In the genomic region with DNA sequence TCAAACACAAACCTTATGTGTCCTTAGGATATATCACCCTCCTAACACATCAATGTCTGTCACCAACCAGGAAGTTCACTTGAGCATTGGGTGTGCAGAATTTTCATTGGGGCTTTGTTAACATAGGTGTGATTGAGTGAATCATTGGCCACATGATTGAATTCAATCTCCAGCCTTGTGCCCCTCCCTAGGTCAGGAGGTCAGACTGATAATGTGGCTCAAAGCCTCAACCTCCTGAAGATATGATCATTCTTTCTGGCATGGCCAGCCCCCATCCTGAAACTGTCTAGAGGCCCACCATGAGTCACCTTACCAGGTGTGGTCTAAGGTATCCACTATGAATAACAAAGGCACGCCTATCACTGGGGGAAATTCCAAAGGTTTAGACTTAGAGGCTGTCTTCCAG, we compare ENCODE assay signal across 11 cellular contexts.
A peak's percentile ranks its signal among the peaks of the same experiment; 100 is the strongest.
DNase-seq lines count a peak whose midpoint lies in the region; ATAC-seq and TF ChIP-seq lines count a peak whose summit lies in the region.
"Had no signal": no experiment of that assay in that cellular context is flagged by ENCODE, and none has a peak within 500 bp of the region (broad histone marks: within the 10 kb centered on the region; RNA-seq: fewer than 3 reads in every experiment).

No MANE protein-coding gene starts in this region.

- H3K36me3 ChIP-seq in GM23338 (ENCODE audit: insufficient read depth) (no peaks in the 10 kb centered on the region; the same call in 1 of the 2 replicates), duodenal mucosa (ENCODE audit: control insufficient read depth in 1 of 2, insufficient read depth in 2 of 2, low read length in 2 of 2) (peaks cover 9 to 26% of the 10 kb centered on the region in 2 donors)

- peaks cover 50% of the 10 kb centered on the region for H3K4me1 Mint-ChIP-seq in GM23338
- peaks cover 6% of the 10 kb centered on the region for H3K4me1 Mint-ChIP-seq in osteocyte (ENCODE audit: unreplicated experiment)

- no peak overlapping the region for H3K9ac ChIP-seq in duodenal mucosa (ENCODE audit: low read depth in 1 of 2, low read length in 2 of 2)

- H3K9me3 ChIP-seq in duodenal mucosa (ENCODE audit: control insufficient read depth in 1 of 2, low read length in 2 of 2) = no peaks in the 10 kb centered on the region
- H3K9me3 ChIP-seq: left ventricle myocardium inferior had no signal

- no peaks in the 10 kb centered on the region; the same call in 1 of the 2 replicates for H3F3A ChIP-seq in GM23338 (replicated peaks; ENCODE audit: low read depth)

- H2AFZ ChIP-seq in GM23338 = no peak overlapping the region

- H4K20me1 ChIP-seq in GM23338 (replicated peaks; ENCODE audit: insufficient read depth) = no peaks in the 10 kb centered on the region

- peak; percentile 88 for DNase-seq in GM23338 (ENCODE audit: low spot score)
- peak; percentile 7 for DNase-seq in NCI-H69 (lab: John Stamatoyannopoulos, UW)
- no peak for DNase-seq in osteocyte (ENCODE audit: extremely low spot score, unreplicated experiment)
- no peak for DNase-seq in posterior vena cava (ENCODE audit: low spot score)
- DNase-seq in activated CD8-positive, alpha-beta memory T cell treated with anti-CD3 and anti-CD28 coated beads, Interleukin-2, amount 50 U/mL, for 48 hours = no peak
- no peak for DNase-seq in COLO829 (ENCODE audit: low spot score)
- DNase-seq: left ventricle myocardium inferior, NCI-H748 treated with DMSO at 0.1 percent for 48 hours had no signal

- peak overlapping the region; percentile 93 for H3K27ac ChIP-seq in GM23338 (ENCODE audit: low read depth)
- H3K27ac ChIP-seq in duodenal mucosa (ENCODE audit: low read depth, low read length) = peak overlapping the region; percentile 85
- H3K27ac ChIP-seq: HL-60, left ventricle myocardium inferior had no signal

- H3K27ac Mint-ChIP-seq in GM23338 = peak overlapping the region; percentile 82
- peak overlapping the region; percentile 0 for H3K27ac Mint-ChIP-seq in osteocyte (ENCODE audit: unreplicated experiment)

- peaks cover 3% of the 10 kb centered on the region; the same call in 1 of the 3 replicates for H3K9me3 Mint-ChIP-seq in GM23338
- no peaks in the 10 kb centered on the region for H3K9me3 Mint-ChIP-seq in osteocyte (ENCODE audit: unreplicated experiment)

- H3K4me1 ChIP-seq in GM23338 (ENCODE audit: insufficient read depth) (peaks cover 42% of the 10 kb centered on the region), duodenal mucosa (ENCODE audit: control insufficient read depth in 1 of 2, insufficient read depth in 2 of 2, low read length in 2 of 2) (peaks cover 0 to 8% of the 10 kb centered on the region in 2 donors)
- H3K4me1 ChIP-seq: left ventricle myocardium inferior had no signal

- H3K4me2 ChIP-seq in GM23338 = peak overlapping the region; percentile 4; the same call in 1 of the 2 replicates

- intact Hi-C loops in posterior vena cava (cut with DNase I) = no loop called here

- ATAC-seq in GM23338 (peak; percentile 71), HG03095 (IDR thresholded peaks at IDR 0.05; ENCODE audit: unreplicated experiment) (no peak)

- H3K36me3 Mint-ChIP-seq in GM23338 (ENCODE audit: low read depth) (peaks cover 72% of the 10 kb centered on the region), osteocyte (ENCODE audit: unreplicated experiment) (peaks cover 58% of the 10 kb centered on the region)

- H3K9me2 ChIP-seq in GM23338 (ENCODE audit: insufficient read depth) = no peaks in the 10 kb centered on the region

- H3K4me3 ChIP-seq in GM23338 (no peak overlapping the region), duodenal mucosa (ENCODE audit: low read depth in 1 of 2, low read length in 2 of 2) (no peak overlapping the region)
- H3K4me3 ChIP-seq: left ventricle myocardium inferior had no signal

- peaks cover 3% of the 10 kb centered on the region for H3K27me3 Mint-ChIP-seq in GM23338 (ENCODE audit: insufficient read depth, low read depth, poor library complexity)
- H3K27me3 Mint-ChIP-seq in osteocyte (ENCODE audit: unreplicated experiment) = no peaks in the 10 kb centered on the region

- peaks cover 7% of the 10 kb centered on the region; the same call in 1 of the 2 replicates for H3K79me2 ChIP-seq in GM23338 (replicated peaks; ENCODE audit: insufficient read depth)

- H3K27me3 ChIP-seq in GM23338 (ENCODE audit: insufficient read depth) (no peaks in the 10 kb centered on the region), duodenal mucosa (ENCODE audit: control insufficient read depth in 1 of 2, insufficient read depth in 2 of 2, low read length in 2 of 2) (no peaks in the 10 kb centered on the region)

- no peak for TF ChIP-seq CTCF in GM23338 (conservative IDR thresholded peaks at IDR 0.05; ENCODE audit: low read depth in 2 of 2)
- TF ChIP-seq CTCF in osteocyte (IDR thresholded peaks at IDR 0.05) = no peak

- H3K4me3 Mint-ChIP-seq in GM23338 (0 out of 3 replicates have a peak overlapping the region, but pooled peaks have one; percentile 11), osteocyte (ENCODE audit: unreplicated experiment) (no peak overlapping the region)

TF ChIP-seq in GM23338, 12 proteins besides CTCF, POLR2A, EP300 and RAD21 (continues in another document):
- TF ChIP-seq, protein P1, sequence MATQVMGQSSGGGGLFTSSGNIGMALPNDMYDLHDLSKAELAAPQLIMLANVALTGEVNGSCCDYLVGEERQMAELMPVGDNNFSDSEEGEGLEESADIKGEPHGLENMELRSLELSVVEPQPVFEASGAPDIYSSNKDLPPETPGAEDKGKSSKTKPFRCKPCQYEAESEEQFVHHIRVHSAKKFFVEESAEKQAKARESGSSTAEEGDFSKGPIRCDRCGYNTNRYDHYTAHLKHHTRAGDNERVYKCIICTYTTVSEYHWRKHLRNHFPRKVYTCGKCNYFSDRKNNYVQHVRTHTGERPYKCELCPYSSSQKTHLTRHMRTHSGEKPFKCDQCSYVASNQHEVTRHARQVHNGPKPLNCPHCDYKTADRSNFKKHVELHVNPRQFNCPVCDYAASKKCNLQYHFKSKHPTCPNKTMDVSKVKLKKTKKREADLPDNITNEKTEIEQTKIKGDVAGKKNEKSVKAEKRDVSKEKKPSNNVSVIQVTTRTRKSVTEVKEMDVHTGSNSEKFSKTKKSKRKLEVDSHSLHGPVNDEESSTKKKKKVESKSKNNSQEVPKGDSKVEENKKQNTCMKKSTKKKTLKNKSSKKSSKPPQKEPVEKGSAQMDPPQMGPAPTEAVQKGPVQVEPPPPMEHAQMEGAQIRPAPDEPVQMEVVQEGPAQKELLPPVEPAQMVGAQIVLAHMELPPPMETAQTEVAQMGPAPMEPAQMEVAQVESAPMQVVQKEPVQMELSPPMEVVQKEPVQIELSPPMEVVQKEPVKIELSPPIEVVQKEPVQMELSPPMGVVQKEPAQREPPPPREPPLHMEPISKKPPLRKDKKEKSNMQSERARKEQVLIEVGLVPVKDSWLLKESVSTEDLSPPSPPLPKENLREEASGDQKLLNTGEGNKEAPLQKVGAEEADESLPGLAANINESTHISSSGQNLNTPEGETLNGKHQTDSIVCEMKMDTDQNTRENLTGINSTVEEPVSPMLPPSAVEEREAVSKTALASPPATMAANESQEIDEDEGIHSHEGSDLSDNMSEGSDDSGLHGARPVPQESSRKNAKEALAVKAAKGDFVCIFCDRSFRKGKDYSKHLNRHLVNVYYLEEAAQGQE (IDR thresholded peaks at IDR 0.05; ENCODE audit: unreplicated experiment) = no peak
- TF ChIP-seq ZNF331 (CRISPR knock-in tag; IDR thresholded peaks at IDR 0.05; ENCODE audit: low read depth) = no peak

Comparison
In these comparisons a context has a peak if more than half of its experiments do, and no peak if none do; other contexts are left out.
1. DNase-seq: peak in GM23338 (single experiment) and NCI-H69 (single experiment); none in osteocyte (single experiment), posterior vena cava (single experiment), activated CD8-positive, alpha-beta memory T cell treated with anti-CD3 and anti-CD28 coated beads, Interleukin-2, amount 50 U/mL, for 48 hours (single experiment) and COLO829 (single experiment).